ENCODE assay signal across 22 cellular contexts in genomic region chr15:30827625-30828303, GRCh38.
DNase-seq lines count a peak whose midpoint lies in the region; ATAC-seq and TF ChIP-seq lines count a peak whose summit lies in the region.
"Had no signal": no experiment of that assay in that cellular context is flagged by ENCODE, and none has a peak within 500 bp of the region (broad histone marks: within the 10 kb centered on the region; RNA-seq: fewer than 3 reads in every experiment).

No MANE protein-coding gene starts in this region.

- H3K27ac Mint-ChIP-seq in activated CD8-positive, alpha-beta T cell treated with anti-CD3 and anti-CD28 coated beads, Interleukin-2, amount 10 ng/mL, durations not matched to agents 7 days and 5 days = peak overlapping the region; percentile 23
- H3K27ac Mint-ChIP-seq in CD4-positive, alpha-beta T cell = no peak overlapping the region
- H3K27ac Mint-ChIP-seq: activated CD4-positive, alpha-beta T cell treated with anti-CD3 and anti-CD28 coated beads for 36 hours had no signal

- H3K9me2 ChIP-seq in HCT116 (ENCODE audit: insufficient read depth) = no peaks in the 10 kb centered on the region

- H3K4me2 ChIP-seq in HCT116 (ENCODE audit: low read length) = peak overlapping the region; percentile 61; the same call in 1 of the 2 replicates

- no peak for TF ChIP-seq RAD21 in HCT116 (IDR thresholded peaks at IDR 0.05; ENCODE audit: low read depth)

- H4K20me1 ChIP-seq in HCT116 (ENCODE audit: insufficient read depth) = no peaks in the 10 kb centered on the region

- POLR2A ChIA-PET in HCT116 (lab: Charles Lee) = interaction anchor here (1.1 to 1.4 kb wide), 2 partner anchors 9 to 12 kb away, joined by 3 to 4 read pairs; no protein-coding TSS in a partner anchor
- POLR2A ChIA-PET in activated CD8-positive, alpha-beta T cell treated with anti-CD3 and anti-CD28 coated beads, Interleukin-2, amount 10 ng/mL, durations not matched to agents 7 days and 5 days (lab: Charles Lee) = interaction anchor here (1.1 kb wide), 1 partner anchor 164 kb away, joined by 5 read pairs; the partner anchor contains the start of gene MTMR10
- POLR2A ChIA-PET in CD4-positive, alpha-beta T cell (lab: Charles Lee) = interaction anchor here (1.1 kb wide), 1 partner anchor 31 kb away, joined by 4 read pairs; no protein-coding TSS in a partner anchor

- H3K27me3 ChIP-seq in HCT116 (ENCODE audit: insufficient read depth, low read length) = no peaks in the 10 kb centered on the region
- no peaks in the 10 kb centered on the region for H3K27me3 ChIP-seq in CD4-positive, alpha-beta T cell (ENCODE audit: control insufficient read depth, insufficient read depth, low read length)
- H3K27me3 ChIP-seq: adrenal gland, MG63, SJSA1, stomach, tibial nerve had no signal

- H3K36me3 ChIP-seq in HCT116 (ENCODE audit: control insufficient read depth in 1 of 2, insufficient read depth in 2 of 2, low read length in 2 of 2) = no peaks in the 10 kb centered on the region
- H3K36me3 ChIP-seq: adrenal gland, stomach, tibial nerve had no signal

- no peak overlapping the region for H3K9ac ChIP-seq in HCT116 (ENCODE audit: low read length)

- CTCF ChIA-PET in HCT116 (lab: Charles Lee) = interaction anchor here (1.8 kb wide), 1 partner anchor 32 kb away, joined by 7 read pairs; no protein-coding TSS in a partner anchor
- CTCF ChIA-PET in activated CD8-positive, alpha-beta T cell treated with anti-CD3 and anti-CD28 coated beads, Interleukin-2, amount 10 ng/mL, durations not matched to agents 7 days and 5 days (lab: Charles Lee) = interaction anchor here (0.5 to 3.7 kb wide), 5 partner anchors 11 to 661 kb away, joined by 3 to 22 read pairs (median 3); no protein-coding TSS in a partner anchor
- CTCF ChIA-PET in CD4-positive, alpha-beta T cell (lab: Charles Lee) = interaction anchor here (1.0 kb wide), 1 partner anchor 31 kb away, joined by 3 read pairs; no protein-coding TSS in a partner anchor

- H2AFZ ChIP-seq in HCT116 (ENCODE audit: low read depth, low read length, poor library complexity, severe bottlenecking) = peak overlapping the region; percentile 42

- no peak for TF ChIP-seq CTCF in HCT116 (IDR thresholded peaks at IDR 0.05 in 2 of 3, conservative IDR thresholded peaks at IDR 0.05 in 1 of 3; ENCODE audit: borderline replicate concordance in 1 of 3, insufficient read depth in 1 of 3, low read depth in 2 of 3, low read length in 2 of 3)
- no peak for TF ChIP-seq CTCF in CD4-positive, alpha-beta T cell (IDR thresholded peaks at IDR 0.05)

- no peak for TF ChIP-seq POLR2A in HCT116 (IDR thresholded peaks at IDR 0.05; ENCODE audit: borderline replicate concordance, extremely low read depth, insufficient read depth, insufficient read length)

- H3K27ac ChIP-seq in HCT116 (ENCODE audit: low read depth, low read length) = no peak overlapping the region
- no peak overlapping the region for H3K27ac ChIP-seq in CD4-positive, alpha-beta T cell (ENCODE audit: low read depth, low read length)
- H3K27ac ChIP-seq: adrenal gland, stomach, tibial nerve had no signal

- no peaks in the 10 kb centered on the region for H3K9me3 ChIP-seq in HCT116 (ENCODE audit: control insufficient read depth in 1 of 2, insufficient read depth in 1 of 2, low read depth in 1 of 2, low read length in 2 of 2)
- H3K9me3 ChIP-seq in CD4-positive, alpha-beta T cell (ENCODE audit: control insufficient read depth, low read length) = no peaks in the 10 kb centered on the region
- H3K9me3 ChIP-seq: adrenal gland, MG63, mucosa of descending colon, SJSA1, stomach, tibial nerve had no signal

- H3K36me3 Mint-ChIP-seq in activated CD8-positive, alpha-beta T cell treated with anti-CD3 and anti-CD28 coated beads, Interleukin-2, amount 10 ng/mL, durations not matched to agents 7 days and 5 days (ENCODE audit: low read depth) = peaks cover 2% of the 10 kb centered on the region
- peaks cover 7% of the 10 kb centered on the region for H3K36me3 Mint-ChIP-seq in CD4-positive, alpha-beta T cell (ENCODE audit: low read depth)

- H3K4me3 Mint-ChIP-seq in activated CD8-positive, alpha-beta T cell treated with anti-CD3 and anti-CD28 coated beads, Interleukin-2, amount 10 ng/mL, durations not matched to agents 7 days and 5 days = no peak overlapping the region
- no peak overlapping the region for H3K4me3 Mint-ChIP-seq in CD4-positive, alpha-beta T cell
- H3K4me3 Mint-ChIP-seq: activated CD4-positive, alpha-beta T cell treated with anti-CD3 and anti-CD28 coated beads for 36 hours; neural crest cell had no signal

- H3K4me1 ChIP-seq in HCT116 (ENCODE audit: control insufficient read depth in 1 of 2, insufficient read depth in 2 of 2, low read length in 2 of 2) = peaks cover 4 to 14% of the 10 kb centered on the region in 2 experiments; a peak in 3 of 4 replicates
- H3K4me1 ChIP-seq: adrenal gland, stomach, tibial nerve had no signal

- peaks cover 3% of the 10 kb centered on the region for H3K9me3 Mint-ChIP-seq in activated CD8-positive, alpha-beta T cell treated with anti-CD3 and anti-CD28 coated beads, Interleukin-2, amount 10 ng/mL, durations not matched to agents 7 days and 5 days (ENCODE audit: insufficient read depth)
- no peaks in the 10 kb centered on the region for H3K9me3 Mint-ChIP-seq in CD4-positive, alpha-beta T cell

- intact Hi-C loops in HCT116 (cut with micrococcal nuclease) = no loop called here
- intact Hi-C loops in CD4-positive, alpha-beta T cell (cut with DNase I, micrococcal nuclease) = no loop called here

- H3K79me2 ChIP-seq in HCT116 (ENCODE audit: insufficient read depth, low read length) = no peaks in the 10 kb centered on the region

- ATAC-seq in HCT116 = peak; percentile 29
- ATAC-seq in activated CD8-positive, alpha-beta T cell treated with anti-CD3 and anti-CD28 coated beads, Interleukin-2, amount 10 ng/mL, durations not matched to agents 7 days and 5 days = peak; percentile 61
- no peak for ATAC-seq in HG03159 (IDR thresholded peaks at IDR 0.05; ENCODE audit: unreplicated experiment)
- ATAC-seq in CD4-positive, alpha-beta T cell (ENCODE audit: poor library complexity) = no peak

- no TSS peak for BruUV-seq in HCT116 (replicated peaks; lab: Mats Ljungman, UMichigan)

- H3K4me1 Mint-ChIP-seq in activated CD8-positive, alpha-beta T cell treated with anti-CD3 and anti-CD28 coated beads, Interleukin-2, amount 10 ng/mL, durations not matched to agents 7 days and 5 days (ENCODE audit: low read depth) = peaks cover 29% of the 10 kb centered on the region
- H3K4me1 Mint-ChIP-seq in CD4-positive, alpha-beta T cell (ENCODE audit: low read depth) = peaks cover 19% of the 10 kb centered on the region

- RAD21 ChIA-PET in HCT116 (lab: Charles Lee; ENCODE audit: low non-redundant PET in 1 of 2, low total read pairs in 2 of 2, uncharacterized antibody in 2 of 2, unreplicated experiment in 2 of 2) = no interaction called here

- H3K4me3 ChIP-seq in HCT116 (replicated peaks in 1 of 2; ENCODE audit: low read depth in 1 of 2, low read length in 2 of 2) = no peak overlapping the region
- H3K4me3 ChIP-seq: adrenal gland, MG63, mucosa of descending colon, SJSA1, stomach, tibial nerve had no signal

- H3K27me3 Mint-ChIP-seq in activated CD8-positive, alpha-beta T cell treated with anti-CD3 and anti-CD28 coated beads, Interleukin-2, amount 10 ng/mL, durations not matched to agents 7 days and 5 days (ENCODE audit: low read depth) = peaks cover 3% of the 10 kb centered on the region
- H3K27me3 Mint-ChIP-seq in CD4-positive, alpha-beta T cell = no peaks in the 10 kb centered on the region
- H3K27me3 Mint-ChIP-seq: activated CD4-positive, alpha-beta T cell treated with anti-CD3 and anti-CD28 coated beads for 36 hours had no signal

- DNase-seq in A172 (ENCODE audit: low spot score) = peak; percentile 4
- DNase-seq in HCT116 (ENCODE audit: low read depth, low spot score) = no peak
- DNase-seq in activated CD8-positive, alpha-beta T cell treated with anti-CD3 and anti-CD28 coated beads, Interleukin-2, amount 10 ng/mL, durations not matched to agents 7 days and 5 days = no peak
- peak; percentile 17 for DNase-seq in foreskin melanocyte
- DNase-seq in CD4-positive, alpha-beta T cell = no peak
- no peak for DNase-seq in NAMALWA (ENCODE audit: low spot score)
- DNase-seq in CD1c-positive myeloid dendritic cell (ENCODE audit: extremely low spot score) = no peak
- DNase-seq: activated CD4-positive, alpha-beta T cell treated with anti-CD3 and anti-CD28 coated beads for 36 hours; C1 segment of cervical spinal cord; effector memory CD4-positive, alpha-beta T cell; left ventricle myocardium superior; mucosa of descending colon; NCI-H1436; NCI-H510A; stomach; T-helper 1 cell had no signal

TF ChIP-seq in HCT116, 20 proteins besides CTCF, POLR2A, EP300 and RAD21:
- TF ChIP-seq ZBTB33 (IDR thresholded peaks at IDR 0.05; ENCODE audit: extremely low read depth, insufficient replicate concordance, low read length) = no peak
- TF ChIP-seq MAX (IDR thresholded peaks at IDR 0.05) = no peak
- no peak for TF ChIP-seq CBX3 (IDR thresholded peaks at IDR 0.05; ENCODE audit: low read depth)
- TF ChIP-seq CEBPB (IDR thresholded peaks at IDR 0.05; ENCODE audit: low read depth) = no peak
- TF ChIP-seq TCF7L2 (IDR thresholded peaks at IDR 0.05; ENCODE audit: borderline replicate concordance, extremely low read depth, insufficient read depth, insufficient read length) = no peak
- no peak for TF ChIP-seq SIN3A (IDR thresholded peaks at IDR 0.05; ENCODE audit: low read depth)
- no peak for TF ChIP-seq ZNF274 (IDR thresholded peaks at IDR 0.05; ENCODE audit: low read depth, low read length)
- no peak for TF ChIP-seq ELF1 (IDR thresholded peaks at IDR 0.05; ENCODE audit: borderline replicate concordance, low read depth)

Comparison
In these comparisons a context has a peak if more than half of its experiments do, and no peak if none do; other contexts are left out.
1. DNase-seq: peak in A172 (single experiment) and foreskin melanocyte (single experiment); none in HCT116 (single experiment), activated CD8-positive, alpha-beta T cell treated with anti-CD3 and anti-CD28 coated beads, Interleukin-2, amount 10 ng/mL, durations not matched to agents 7 days and 5 days (single experiment), CD4-positive, alpha-beta T cell (0 of 10), NAMALWA (single experiment) and CD1c-positive myeloid dendritic cell (single experiment).
2. ATAC-seq: peak in HCT116 (single experiment) and activated CD8-positive, alpha-beta T cell treated with anti-CD3 and anti-CD28 coated beads, Interleukin-2, amount 10 ng/mL, durations not matched to agents 7 days and 5 days (single experiment); none in HG03159 (single experiment) and CD4-positive, alpha-beta T cell (single experiment).